1 cellular context compared by ENCODE assay signal in the genomic region with DNA sequence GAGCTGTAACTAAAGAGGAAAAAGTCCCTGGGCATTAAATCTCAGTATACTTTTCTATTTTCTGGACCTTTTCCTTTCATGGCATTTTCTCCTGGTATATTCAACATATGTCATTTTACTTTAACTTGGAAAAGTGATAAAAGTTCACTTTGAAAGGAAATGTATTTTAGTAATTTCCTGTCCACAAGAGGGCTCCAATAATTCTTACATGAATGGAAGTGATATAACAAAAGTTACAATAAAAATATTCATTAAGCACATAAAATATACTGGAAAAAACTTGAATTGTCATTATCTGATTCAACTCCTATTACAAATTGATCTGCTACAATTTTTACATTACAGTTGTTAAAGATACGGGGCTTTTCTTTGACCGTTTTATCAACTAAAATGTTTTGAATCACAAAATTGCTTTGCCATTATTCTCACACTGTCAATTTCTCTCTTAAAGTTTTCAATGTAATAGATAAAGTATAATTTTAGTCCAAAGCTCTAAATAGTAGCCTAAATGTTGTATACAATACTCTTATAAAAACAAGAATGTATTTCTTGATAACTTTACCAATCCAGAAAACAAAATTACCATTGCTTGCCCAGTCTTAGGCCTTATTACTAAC.
TF ChIP-seq lines count a peak whose summit lies in the region.

No MANE protein-coding gene starts in this region.

TF ChIP-seq in HCT116, 20 proteins besides CTCF, POLR2A, EP300 and RAD21:
- TF ChIP-seq ELF1 (IDR thresholded peaks at IDR 0.05; ENCODE audit: borderline replicate concordance, low read depth), result no peak
